3 cellular contexts compared by ENCODE assay signal in the genomic region with DNA sequence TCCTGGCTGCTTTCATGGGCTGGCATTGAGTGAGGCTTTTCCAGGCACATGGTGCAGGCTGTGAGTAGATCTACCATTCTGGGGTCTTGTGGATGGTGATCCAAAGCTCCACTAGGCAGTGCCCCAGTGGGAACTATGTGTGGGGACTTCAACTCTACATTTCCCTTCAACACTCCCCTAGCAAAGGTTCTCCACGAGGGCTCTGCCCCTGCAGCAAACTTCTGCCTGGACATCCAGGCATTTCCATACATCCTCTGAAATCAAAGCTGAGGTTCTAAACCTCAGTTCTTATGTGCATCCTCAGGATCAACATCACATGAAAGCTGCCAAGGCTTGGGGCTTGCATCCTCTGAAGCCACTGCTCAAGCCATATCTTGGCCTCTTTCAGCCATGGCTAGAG.
"Had no signal": no experiment of that assay in that cellular context is flagged by ENCODE, and none has a peak within 500 bp of the region (broad histone marks: within the 10 kb centered on the region; RNA-seq: fewer than 3 reads in every experiment).

No MANE protein-coding gene starts in this region.

- ATAC-seq: GM12878 had no signal

- DNase-seq: GDM1, GF-D8 had no signal

- H3K4me3 ChIP-seq: GM12878 had no signal
